In genomic region chr12:66598081-66598480, GRCh38 we compare ENCODE assay signal across 23 cellular contexts.
"Had no signal": no experiment of that assay in that cellular context is flagged by ENCODE, and none has a peak within 500 bp of the region (broad histone marks: within the 10 kb centered on the region; RNA-seq: fewer than 3 reads in every experiment).

No MANE protein-coding gene starts in this region.

- ATAC-seq: activated CD8-positive, alpha-beta memory T cell treated with anti-CD3 and anti-CD28 coated beads, Interleukin-2, amount 10 ng/mL, durations not matched to agents 7 days and 5 days; activated naive CD4-positive, alpha-beta T cell treated with anti-CD3 and anti-CD28 coated beads, Interleukin-2, amount 50 U/mL, for 72 hours; activated T-cell treated with anti-CD3 and anti-CD28 coated beads, Interleukin-2, amount 50 U/mL, for 4 hours had no signal

- H3K27me3 ChIP-seq: cardiac muscle cell, MG63 had no signal

- H3K4me1 Mint-ChIP-seq: activated CD8-positive, alpha-beta memory T cell treated with anti-CD3 and anti-CD28 coated beads, Interleukin-2, amount 10 ng/mL, durations not matched to agents 7 days and 5 days had no signal

- FAIRE-seq: astrocyte, colon had no signal

- H3K9me3 ChIP-seq: MG63 had no signal

- H3K36me3 ChIP-seq: cardiac muscle cell, MG63 had no signal

- DNase-seq: activated CD4-positive, alpha-beta T cell treated with anti-CD3 and anti-CD28 coated beads for 48 hours; activated CD4-positive, alpha-beta T cell treated with anti-CD3 and anti-CD28 coated beads, Interleukin-2, amount 50 U/mL, for 48 hours; activated CD4-positive, CD25-positive, alpha-beta regulatory T cell treated with anti-CD3 and anti-CD28 coated beads, Interleukin-2, amount 50 U/mL, for 72 hours; activated CD8-positive, alpha-beta memory T cell treated with anti-CD3 and anti-CD28 coated beads, Interleukin-2, amount 10 ng/mL, durations not matched to agents 7 days and 5 days; activated effector memory CD4-positive, alpha-beta T cell treated with anti-CD3 and anti-CD28 coated beads, Interleukin-2, amount 50 U/mL, for 16 hours; activated naive CD4-positive, alpha-beta T cell treated with Interleukin-2 at 50 U/mL for 16 hours; activated T-cell treated with anti-CD3 and anti-CD28 coated beads, Interleukin-2, amount 50 U/mL, for 4 hours; amygdala; MG63; NCI-H1105 treated with DMSO at 0.1 percent for 48 hours; NCI-H1694 treated with DMSO at 0.1 percent for 48 hours; NCI-H2171; NCI-H2227 treated with DMSO at 0.1 percent for 48 hours; NCI-H446 treated with DMSO at 0.1 percent for 48 hours; NCI-H524 treated with DMSO at 0.1 percent for 48 hours; NK-92 treated with Interleukin-12 subunit alpha and Interleukin-12 subunit beta, amount 100 ng/mL, for 24 hours; SIG-M5 had no signal

- H3K4me3 ChIP-seq: cardiac muscle cell, MG63 had no signal

- H3K27ac Mint-ChIP-seq: activated CD8-positive, alpha-beta memory T cell treated with anti-CD3 and anti-CD28 coated beads, Interleukin-2, amount 10 ng/mL, durations not matched to agents 7 days and 5 days; activated naive CD4-positive, alpha-beta T cell treated with anti-CD3 and anti-CD28 coated beads, Interleukin-2, amount 50 U/mL, for 72 hours; WTC11 had no signal

- H3K27me3 Mint-ChIP-seq: activated CD8-positive, alpha-beta memory T cell treated with anti-CD3 and anti-CD28 coated beads, Interleukin-2, amount 10 ng/mL, durations not matched to agents 7 days and 5 days; brain had no signal

- H3K36me3 Mint-ChIP-seq: activated CD8-positive, alpha-beta memory T cell treated with anti-CD3 and anti-CD28 coated beads, Interleukin-2, amount 10 ng/mL, durations not matched to agents 7 days and 5 days; activated naive CD4-positive, alpha-beta T cell treated with anti-CD3 and anti-CD28 coated beads, Interleukin-2, amount 50 U/mL, for 72 hours; WTC11 had no signal

- H3K4me3 Mint-ChIP-seq: activated CD8-positive, alpha-beta memory T cell treated with anti-CD3 and anti-CD28 coated beads, Interleukin-2, amount 10 ng/mL, durations not matched to agents 7 days and 5 days; activated T-cell treated with anti-CD3 and anti-CD28 coated beads, Interleukin-2, amount 50 U/mL, for 4 hours; WTC11 had no signal

- H3K27ac ChIP-seq: cardiac muscle cell had no signal
